In the genomic region with DNA sequence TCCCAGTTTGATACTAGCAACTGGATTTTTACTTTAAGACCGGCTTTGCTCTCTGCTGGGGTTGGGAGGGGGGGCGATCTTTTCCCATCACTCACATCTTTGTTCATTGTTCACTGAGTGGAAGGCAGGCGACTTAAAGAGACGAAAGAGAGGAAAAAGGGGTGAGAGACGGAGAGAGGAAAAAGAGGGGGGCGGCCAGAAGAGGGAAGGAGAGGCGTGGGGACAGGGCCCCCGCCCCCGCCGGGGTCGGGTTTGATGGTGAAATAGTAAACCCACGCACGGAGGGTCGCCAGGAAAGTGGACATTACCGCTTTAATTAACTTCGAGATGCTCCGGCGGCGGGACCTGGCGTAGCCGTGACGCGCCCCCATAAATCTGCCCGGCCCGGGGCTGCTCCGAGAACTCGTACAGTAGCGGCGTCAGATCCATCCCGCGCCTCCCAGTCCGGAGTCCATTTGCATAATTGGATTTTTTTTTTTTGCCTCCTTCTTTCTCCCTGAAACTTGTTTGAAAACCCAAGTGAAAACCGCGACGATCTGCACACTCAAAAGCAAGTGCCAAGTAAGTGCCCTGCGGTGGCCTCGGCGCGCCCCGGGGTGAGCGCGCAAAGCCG, we compare ENCODE assay signal across 8 cellular contexts.
A peak's percentile ranks its signal among the peaks of the same experiment; 100 is the strongest.
DNase-seq lines count a peak whose midpoint lies in the region; ATAC-seq and TF ChIP-seq lines count a peak whose summit lies in the region.

No MANE protein-coding gene starts in this region.

- H3K36me3 Mint-ChIP-seq in glutamatergic neuron (ENCODE audit: unreplicated experiment): no peaks in the 10 kb centered on the region

- H3K27ac Mint-ChIP-seq in glutamatergic neuron (ENCODE audit: unreplicated experiment): peak overlapping the region; percentile 79

- H3K36me3 ChIP-seq in ES-I3 (ENCODE audit: insufficient read depth, low read length): no peaks in the 10 kb centered on the region
- no peaks in the 10 kb centered on the region for H3K36me3 ChIP-seq in SJSA1

- peak overlapping the region; percentile 54 for H3K4me3 ChIP-seq in SJSA1
- peak overlapping the region; percentile 38 for H3K4me3 ChIP-seq in retinal pigment epithelial cell (ENCODE audit: low read length)

- peaks cover 5% of the 10 kb centered on the region for H3K4me1 ChIP-seq in ES-I3 (ENCODE audit: insufficient read depth, low read length)
- peaks cover 23% of the 10 kb centered on the region for H3K4me1 ChIP-seq in SJSA1 (replicated peaks)

- TF ChIP-seq CTCF in glutamatergic neuron (IDR thresholded peaks at IDR 0.05; ENCODE audit: partially characterized antibody, unreplicated experiment): no peak
- TF ChIP-seq CTCF in retinal pigment epithelial cell (conservative IDR thresholded peaks at IDR 0.05; ENCODE audit: low read depth, low read length): no peak

- H3K4me3 Mint-ChIP-seq in glutamatergic neuron (ENCODE audit: unreplicated experiment): peak overlapping the region; percentile 90

- peak in 1 of 2 experiments; percentile 35 for DNase-seq in SJSA1 (ENCODE audit: low read depth in 1 of 2, low spot score in 2 of 2)
- peak; percentile 60 for DNase-seq in glutamatergic neuron
- no peak for DNase-seq in retinal pigment epithelial cell (ENCODE audit: low read depth)
- DNase-seq in dermis blood vessel endothelial cell: no peak

- peaks cover 24% of the 10 kb centered on the region for H3K27me3 Mint-ChIP-seq in glutamatergic neuron (ENCODE audit: unreplicated experiment)

- no peak overlapping the region for H3K27ac ChIP-seq in SJSA1

- peaks cover 16% of the 10 kb centered on the region for H3K4me1 Mint-ChIP-seq in glutamatergic neuron (ENCODE audit: low read depth, unreplicated experiment)

- no peak for ATAC-seq in GM21528 (IDR thresholded peaks at IDR 0.05; ENCODE audit: low FRiP score, unreplicated experiment)
- ATAC-seq in HG03139 (IDR thresholded peaks at IDR 0.05; ENCODE audit: unreplicated experiment): no peak
- ATAC-seq in HG03342 (IDR thresholded peaks at IDR 0.05; ENCODE audit: unreplicated experiment): no peak

- H3K9me3 ChIP-seq in ES-I3 (ENCODE audit: control insufficient read depth, insufficient read depth, low read length): no peaks in the 10 kb centered on the region
- H3K9me3 ChIP-seq in SJSA1 (replicated peaks): no peaks in the 10 kb centered on the region

- peaks cover 15% of the 10 kb centered on the region for H3K9me3 Mint-ChIP-seq in glutamatergic neuron (ENCODE audit: unreplicated experiment)

- H3K9ac ChIP-seq in ES-I3 (ENCODE audit: low read depth, low read length): peak overlapping the region; percentile 71; the same call in 1 of the 2 replicates

- H3K27me3 ChIP-seq in SJSA1 (replicated peaks): peaks cover 66% of the 10 kb centered on the region
